In genomic region chr6:31795616-31796298, GRCh38 we compare ENCODE assay signal across 8 cellular contexts. TPM values are rescaled to one million over a fixed set of nuclear protein-coding genes. Genes with fewer than 3 reads are reported as not detected.
A peak's percentile ranks its signal among the peaks of the same experiment; 100 is the strongest.
DNase-seq lines count a peak whose midpoint lies in the region; ATAC-seq, FAIRE-seq and TF ChIP-seq lines count a peak whose summit lies in the region.

Gene VARS1 (minus strand): TSS chr6:31795752. CDS start chr6:31795217, 535 bp downstream.

- peaks cover 9% of the 10 kb centered on the region for H3K27me3 Mint-ChIP-seq in glutamatergic neuron (ENCODE audit: unreplicated experiment)

- WGBS in pancreas, 2 donors = 0 to 1% methylated on average over 43 to 75 of the region's 75 CpGs
- 1 to 3% methylated on average over 17 to 22 of the region's 75 CpGs for WGBS in thyroid gland, 2 donors

- CTCF ChIA-PET in HCT116 (lab: Charles Lee) = interaction anchor here (0.7 to 1.8 kb wide), 7 partner anchors 11 to 127 kb away, joined by 3 to 16 read pairs (median 3); partner anchors contain the start of genes HSPA1B, LSM2 and VWA7

- H4K20me1 ChIP-seq in HCT116 (ENCODE audit: insufficient read depth) = no peaks in the 10 kb centered on the region

- peaks cover 18% of the 10 kb centered on the region for H3K4me1 Mint-ChIP-seq in glutamatergic neuron (ENCODE audit: low read depth, unreplicated experiment)

- BruUV-seq in HCT116 (replicated peaks; lab: Mats Ljungman, UMichigan) = no TSS peak

- H2AFZ ChIP-seq in HCT116 (ENCODE audit: low read depth, low read length, poor library complexity, severe bottlenecking) = no peak within 1 kb of the TSS

- no peak for FAIRE-seq in pancreas (lab: Jason Lieb, UNC)

- H3K9me3 Mint-ChIP-seq in activated naive CD4-positive, alpha-beta T cell treated with anti-CD3 and anti-CD28 coated beads, Interleukin-2, amount 50 U/mL, for 72 hours = no peaks in the 10 kb centered on the region
- H3K9me3 Mint-ChIP-seq in glutamatergic neuron (ENCODE audit: unreplicated experiment) = peaks cover 15% of the 10 kb centered on the region

- peak within 1 kb of the TSS; percentile 94 for H3K4me3 Mint-ChIP-seq in glutamatergic neuron (ENCODE audit: unreplicated experiment)

- POLR2A ChIA-PET in HCT116 (lab: Charles Lee) = interaction anchor here (0.6 to 2.4 kb wide), 8 partner anchors 10 to 93 kb away, joined by 4 to 19 read pairs (median 5); partner anchors contain the start of genes ABHD16A, HSPA1B, LSM2 and NEU1

- TF ChIP-seq POLR2A in HCT116 (IDR thresholded peaks at IDR 0.05; ENCODE audit: borderline replicate concordance, extremely low read depth, insufficient read depth, insufficient read length) (no peak), NB4 (IDR thresholded peaks at IDR 0.05; ENCODE audit: extremely low read depth, insufficient read length) (peak; percentile 25), thyroid gland (IDR thresholded peaks at IDR 0.05) (peak; percentile 31 to 69)

- peak; percentile 85 for DNase-seq in G401 (ENCODE audit: low spot score)
- DNase-seq in HCT116 (ENCODE audit: low read depth, low spot score) = peak; percentile 82
- DNase-seq in NB4 (ENCODE audit: low read depth) = peak; percentile 98
- DNase-seq in SKM-1 (lab: John Stamatoyannopoulos, UW; ENCODE audit: unreplicated experiment) = peak; percentile 87
- DNase-seq in activated naive CD4-positive, alpha-beta T cell treated with anti-CD3 and anti-CD28 coated beads, Interleukin-2, amount 50 U/mL, for 72 hours (ENCODE audit: low spot score in 2 of 2) = peak; percentile 87 to 92
- DNase-seq in glutamatergic neuron = peak; percentile 91
- peak; percentile 90 to 97 (median 93) for DNase-seq in pancreas
- DNase-seq in thyroid gland = peak; percentile 91 to 93

- peak within 1 kb of the TSS; percentile 91 to 100 for H3K27ac Mint-ChIP-seq in activated naive CD4-positive, alpha-beta T cell treated with anti-CD3 and anti-CD28 coated beads, Interleukin-2, amount 50 U/mL, for 72 hours
- H3K27ac Mint-ChIP-seq in glutamatergic neuron (ENCODE audit: unreplicated experiment) = peak within 1 kb of the TSS; percentile 100

- no peaks in the 10 kb centered on the region for H3K27me3 ChIP-seq in HCT116 (ENCODE audit: insufficient read depth, low read length)
- no peaks in the 10 kb centered on the region for H3K27me3 ChIP-seq in pancreas
- no peaks in the 10 kb centered on the region for H3K27me3 ChIP-seq in thyroid gland

- H3K27ac ChIP-seq in HCT116 (ENCODE audit: low read depth, low read length) (peak within 1 kb of the TSS; percentile 98), pancreas (peak within 1 kb of the TSS; percentile 83 to 94 (median 92)), thyroid gland (peak within 1 kb of the TSS; percentile 91 to 94 (median 92))

- H3K4me3 ChIP-seq in HCT116 (replicated peaks in 1 of 2; ENCODE audit: low read depth in 1 of 2, low read length in 2 of 2) (peak within 1 kb of the TSS; percentile 70 to 93), NB4 (ENCODE audit: low read depth, low read length) (peak within 1 kb of the TSS; percentile 75), pancreas (peak within 1 kb of the TSS; percentile 60 to 96 (median 90)), thyroid gland (replicated peaks in 1 of 3) (peak within 1 kb of the TSS; percentile 72 to 96 (median 93))

- ATAC-seq in HCT116 (peak; percentile 80), pancreas (peak; percentile 95 to 96 (median 96))
- ATAC-seq in activated naive CD4-positive, alpha-beta T cell treated with anti-CD3 and anti-CD28 coated beads, Interleukin-2, amount 50 U/mL, for 72 hours = peak; percentile 91 to 92

- peak within 1 kb of the TSS; percentile 97 for H3K9ac ChIP-seq in HCT116 (ENCODE audit: low read length)

- H3K4me1 ChIP-seq in HCT116 (ENCODE audit: control insufficient read depth in 1 of 2, insufficient read depth in 2 of 2, low read length in 2 of 2) (peaks cover 24 to 45% of the 10 kb centered on the region in 2 experiments), pancreas (peaks cover 0 to 12% (median 5%) of the 10 kb centered on the region in 3 donors), thyroid gland (peaks cover 11 to 14% of the 10 kb centered on the region in 2 donors)

- intact Hi-C loops in HCT116 (cut with micrococcal nuclease) (loop anchor here (1.0 kb wide), 1 partner anchor 32 kb away; the partner anchor contains the start of gene HSPA1B), pancreas (cut with DNase I) (no loop called here), thyroid gland (cut with DNase I) (no loop called here)

- in situ Hi-C loops in G401 (cut with HindIII; ENCODE audit: low sequenced_read_pairs) = no loop called here

- H3K9me2 ChIP-seq in HCT116 (ENCODE audit: insufficient read depth) = no peaks in the 10 kb centered on the region

- TF ChIP-seq RAD21 in HCT116 (IDR thresholded peaks at IDR 0.05; ENCODE audit: low read depth) = peak; percentile 92

- no peaks in the 10 kb centered on the region for H3K9me3 ChIP-seq in HCT116 (ENCODE audit: control insufficient read depth in 1 of 2, insufficient read depth in 1 of 2, low read depth in 1 of 2, low read length in 2 of 2)
- H3K9me3 ChIP-seq in pancreas = no peaks in the 10 kb centered on the region
- no peaks in the 10 kb centered on the region for H3K9me3 ChIP-seq in thyroid gland

- peak within 1 kb of the TSS; percentile 99 for H3K4me2 ChIP-seq in HCT116 (ENCODE audit: low read length)

- H3K79me2 ChIP-seq in HCT116 (ENCODE audit: insufficient read depth, low read length) = peaks cover 46% of the 10 kb centered on the region

- peaks cover under 1 to 8% of the 10 kb centered on the region in 2 donors for H3K36me3 Mint-ChIP-seq in activated naive CD4-positive, alpha-beta T cell treated with anti-CD3 and anti-CD28 coated beads, Interleukin-2, amount 50 U/mL, for 72 hours
- H3K36me3 Mint-ChIP-seq in glutamatergic neuron (ENCODE audit: unreplicated experiment) = peaks cover under 1% of the 10 kb centered on the region

- TF ChIP-seq CTCF in HCT116 (IDR thresholded peaks at IDR 0.05 in 2 of 3, conservative IDR thresholded peaks at IDR 0.05 in 1 of 3; ENCODE audit: borderline replicate concordance in 1 of 3, insufficient read depth in 1 of 3, low read depth in 2 of 3, low read length in 2 of 3) = peak; percentile 56 to 98 (median 82)
- TF ChIP-seq CTCF in NB4 (IDR thresholded peaks at IDR 0.05; ENCODE audit: low read depth, low read length) = peak; percentile 92
- TF ChIP-seq CTCF in glutamatergic neuron (IDR thresholded peaks at IDR 0.05; ENCODE audit: partially characterized antibody, unreplicated experiment) = peak; percentile 78
- TF ChIP-seq CTCF in pancreas (IDR thresholded peaks at IDR 0.05) = peak; percentile 61 to 86 (median 78)
- TF ChIP-seq CTCF in thyroid gland (IDR thresholded peaks at IDR 0.05) = peak; percentile 34 to 96 (median 78)

- H3K36me3 ChIP-seq in HCT116 (ENCODE audit: control insufficient read depth in 1 of 2, insufficient read depth in 2 of 2, low read length in 2 of 2) (peaks cover 5 to 15% of the 10 kb centered on the region in 2 experiments; a peak in 3 of 4 replicates), pancreas (no peaks in the 10 kb centered on the region), thyroid gland (no peaks in the 10 kb centered on the region)

- RAD21 ChIA-PET in HCT116 (lab: Charles Lee; ENCODE audit: low non-redundant PET in 1 of 2, low total read pairs in 2 of 2, uncharacterized antibody in 2 of 2, unreplicated experiment in 2 of 2) = interaction anchor here in 1 of 2 experiments (1.6 kb wide), 1 partner anchor 31 kb away, joined by 5 read pairs; the partner anchor contains the start of gene HSPA1B

TF ChIP-seq in HCT116, 20 proteins besides CTCF, POLR2A, EP300 and RAD21 (continues in another document):
- no peak for TF ChIP-seq JUND (IDR thresholded peaks at IDR 0.05)
- no peak for TF ChIP-seq REST (IDR thresholded peaks at IDR 0.05; ENCODE audit: low read depth)
- peak; percentile 96 for TF ChIP-seq MAX (IDR thresholded peaks at IDR 0.05)
- no peak for TF ChIP-seq FOSL1 (IDR thresholded peaks at IDR 0.05; ENCODE audit: low read depth)
- peak; percentile 84 for TF ChIP-seq SIN3A (IDR thresholded peaks at IDR 0.05; ENCODE audit: low read depth)
- no peak for TF ChIP-seq TCF7L2 (IDR thresholded peaks at IDR 0.05; ENCODE audit: borderline replicate concordance, extremely low read depth, insufficient read depth, insufficient read length)
- TF ChIP-seq ELF1 (IDR thresholded peaks at IDR 0.05; ENCODE audit: borderline replicate concordance, low read depth) = no peak
- TF ChIP-seq SP1 (IDR thresholded peaks at IDR 0.05; ENCODE audit: low read depth) = peak; percentile 47; the same call in 1 of the 2 replicates

RNA-seq across cellular contexts. Expression of gene VARS1, which starts in this region (rescaled TPM):
- 133 and 152 TPM in 2 replicates for total RNA-seq in G401 (2014; rRNA removed; shearing (Covaris generic))
- total RNA-seq in HCT116 (2021; ENCODE audit: unreplicated experiment) (254 TPM), glutamatergic neuron (ENCODE audit: unreplicated experiment) (204 TPM), pancreas (10 to 100 TPM; 22.0 to 48.1 (median 36.2) TPM), thyroid gland (100 to 1,000 TPM in 1 of 4 donors, 10 to 100 TPM in 3; 33.8 to 120 (median 39.9) TPM)
- polyA plus RNA-seq in HCT116 (2012) = 165 and 178 TPM in 2 replicates
- 100 to 1,000 TPM in 1 of 2 donors, 10 to 100 TPM in 1; 57.7 to 127 TPM for total RNA-seq in activated naive CD4-positive, alpha-beta T cell treated with anti-CD3 and anti-CD28 coated beads, Interleukin-2, amount 50 U/mL, for 72 hours
- polyA plus RNA-seq in pancreas = 10 to 100 TPM; 35.3 to 67.3 TPM

Comparison
In these comparisons a context has a peak if more than half of its experiments do, and no peak if none do; other contexts are left out.
1. Peak in every context shown above with its lines: DNase-seq, ATAC-seq, H3K4me3 ChIP-seq and H3K27ac ChIP-seq.